Comparison of ENCODE assay signal across 15 cellular contexts in the genomic region with DNA sequence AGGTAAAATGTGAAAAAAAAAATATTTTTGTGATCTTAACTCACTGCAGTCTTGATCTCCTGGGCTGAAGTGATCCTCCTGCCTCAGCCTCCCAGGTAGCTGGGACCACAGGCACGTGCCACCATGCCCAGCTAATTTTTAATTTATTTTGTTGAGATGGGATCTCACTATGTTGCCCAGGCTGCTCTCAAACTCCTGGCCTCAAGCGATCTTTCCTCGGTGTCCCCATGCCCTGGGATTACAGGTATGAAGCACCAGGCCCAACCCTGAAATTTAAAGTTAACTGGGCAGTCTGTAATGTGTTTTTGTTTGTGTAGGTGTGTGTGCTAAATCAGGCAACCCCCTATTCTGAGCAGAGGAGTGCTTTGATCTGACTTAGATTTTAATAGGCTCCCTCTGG.
DNase-seq lines count a peak whose midpoint lies in the region; TF ChIP-seq lines count a peak whose summit lies in the region.
"Had no signal": no experiment of that assay in that cellular context is flagged by ENCODE, and none has a peak within 500 bp of the region (broad histone marks: within the 10 kb centered on the region; RNA-seq: fewer than 3 reads in every experiment).

No MANE protein-coding gene starts in this region.

- H3K9ac ChIP-seq in adipocyte (ENCODE audit: low read length) = peak overlapping the region; percentile 56

- TF ChIP-seq CTCF in 22Rv1 (IDR thresholded peaks at IDR 0.05) = no peak

- peaks cover 38% of the 10 kb centered on the region for H3K4me1 ChIP-seq in adipocyte (ENCODE audit: control insufficient read depth, insufficient read depth, low read length)

- H3K36me3 ChIP-seq in adipocyte (ENCODE audit: control insufficient read depth, insufficient read depth, low read length, severe bottlenecking) = no peaks in the 10 kb centered on the region

- no peaks in the 10 kb centered on the region for H3K9me3 ChIP-seq in adipocyte (ENCODE audit: control insufficient read depth, low read length)

- no peak overlapping the region for H3K4me3 ChIP-seq in adipocyte (ENCODE audit: low read length)

- no peaks in the 10 kb centered on the region for H3K27me3 ChIP-seq in adipocyte (replicated peaks; ENCODE audit: control insufficient read depth, insufficient read depth, low read length)

- DNase-seq in adipocyte (ENCODE audit: low read depth) (no peak), AML-193 (lab: John Stamatoyannopoulos, UW) (no peak), NCI-H748 treated with DMSO at 0.1 percent for 48 hours (lab: John Stamatoyannopoulos, UW) (no peak)
- DNase-seq: C1 segment of cervical spinal cord, DND-41, GOT3, KBM-7, NCI-H1436, NCI-H2029, NCI-H2171, NCI-H446, NCI-H69, OCI-M1, SHP77 treated with DMSO at 0.1 percent for 48 hours had no signal

- peak overlapping the region; percentile 55 for H3K27ac ChIP-seq in 22Rv1
